ENCODE assay signal across 25 cellular contexts in genomic region chr9:4097490-4097889, GRCh38.
A peak's percentile ranks its signal among the peaks of the same experiment; 100 is the strongest.
DNase-seq lines count a peak whose midpoint lies in the region; ATAC-seq and TF ChIP-seq lines count a peak whose summit lies in the region.
"Had no signal": no experiment of that assay in that cellular context is flagged by ENCODE, and none has a peak within 500 bp of the region (broad histone marks: within the 10 kb centered on the region; RNA-seq: fewer than 3 reads in every experiment).

No MANE protein-coding gene starts in this region.

- H3K36me3 ChIP-seq in testis (ENCODE audit: low read depth, missing control alignments): no peaks in the 10 kb centered on the region
- H3K36me3 ChIP-seq: MG63, upper lobe of left lung had no signal

- TF ChIP-seq CTCF in fibroblast of the aortic adventitia (IDR thresholded peaks at IDR 0.05; ENCODE audit: insufficient read depth, low read length) (no peak), testis (IDR thresholded peaks at IDR 0.05) (no peak)
- no peak for TF ChIP-seq CTCF in activated CD8-positive, alpha-beta T cell treated with anti-CD3 and anti-CD28 coated beads for 36 hours (IDR thresholded peaks at IDR 0.05)

- H3K4me3 Mint-ChIP-seq in activated CD8-positive, alpha-beta T cell treated with anti-CD3 and anti-CD28 coated beads for 36 hours: no peak overlapping the region
- H3K4me3 Mint-ChIP-seq: activated CD4-positive, alpha-beta memory T cell treated with anti-CD3 and anti-CD28 coated beads, Interleukin-2, amount 10 ng/mL, durations not matched to agents 7 days and 5 days; activated naive CD8-positive, alpha-beta T cell; activated T-helper 17 cell treated with anti-CD3 and anti-CD28 coated beads, Interleukin-2, amount 50 U/mL, for 72 hours; CD4-positive, CD25-positive, alpha-beta regulatory T cell; nephron progenitor cell; stimulated activated effector memory CD8-positive, alpha-beta T cell treated with anti-CD3 and anti-CD28 coated beads, Interleukin-12 subunit alpha, Interleukin-12 subunit beta, amount 100 ng/mL, for 72 hours had no signal

- H3K4me1 ChIP-seq in testis: peaks cover 43% of the 10 kb centered on the region
- H3K4me1 ChIP-seq: parathyroid adenoma, upper lobe of left lung had no signal

- H3K36me3 Mint-ChIP-seq in activated CD8-positive, alpha-beta T cell treated with anti-CD3 and anti-CD28 coated beads for 36 hours (ENCODE audit: low read depth): no peaks in the 10 kb centered on the region
- H3K36me3 Mint-ChIP-seq: activated naive CD8-positive, alpha-beta T cell; CD4-positive, CD25-positive, alpha-beta regulatory T cell; stimulated activated effector memory CD8-positive, alpha-beta T cell treated with anti-CD3 and anti-CD28 coated beads, Interleukin-12 subunit alpha, Interleukin-12 subunit beta, amount 100 ng/mL, for 72 hours had no signal

- ATAC-seq in GM21723 (IDR thresholded peaks at IDR 0.05; ENCODE audit: unreplicated experiment) (no peak), HG02970 (IDR thresholded peaks at IDR 0.05; ENCODE audit: low FRiP score, unreplicated experiment) (no peak)
- no peak for ATAC-seq in activated CD8-positive, alpha-beta T cell treated with anti-CD3 and anti-CD28 coated beads for 36 hours
- ATAC-seq: activated T-helper 17 cell treated with anti-CD3 and anti-CD28 coated beads, Interleukin-2, amount 50 U/mL, for 72 hours; right cardiac atrium; stimulated activated effector memory CD8-positive, alpha-beta T cell treated with anti-CD3 and anti-CD28 coated beads, Interleukin-12 subunit alpha, Interleukin-12 subunit beta, amount 100 ng/mL, for 72 hours had no signal

- CTCF ChIA-PET in activated CD8-positive, alpha-beta T cell treated with anti-CD3 and anti-CD28 coated beads for 36 hours (lab: Charles Lee): interaction anchor here (1.4 kb wide), 1 partner anchor 20 kb away, joined by 5 read pairs; no protein-coding TSS in a partner anchor

- H3K4me3 ChIP-seq in fibroblast of the aortic adventitia (ENCODE audit: low read depth, low read length): no peak overlapping the region
- no peak overlapping the region for H3K4me3 ChIP-seq in testis
- H3K4me3 ChIP-seq: lung, MG63, upper lobe of left lung had no signal

- no peaks in the 10 kb centered on the region for H3K9me3 Mint-ChIP-seq in activated CD8-positive, alpha-beta T cell treated with anti-CD3 and anti-CD28 coated beads for 36 hours
- H3K9me3 Mint-ChIP-seq: activated CD4-positive, alpha-beta memory T cell treated with anti-CD3 and anti-CD28 coated beads, Interleukin-2, amount 10 ng/mL, durations not matched to agents 7 days and 5 days; activated T-helper 17 cell treated with anti-CD3 and anti-CD28 coated beads, Interleukin-2, amount 50 U/mL, for 72 hours; nephron progenitor cell; stimulated activated effector memory CD8-positive, alpha-beta T cell treated with anti-CD3 and anti-CD28 coated beads, Interleukin-12 subunit alpha, Interleukin-12 subunit beta, amount 100 ng/mL, for 72 hours had no signal

- H3K27ac Mint-ChIP-seq in activated CD8-positive, alpha-beta T cell treated with anti-CD3 and anti-CD28 coated beads for 36 hours: no peak overlapping the region
- H3K27ac Mint-ChIP-seq: activated CD4-positive, alpha-beta memory T cell treated with anti-CD3 and anti-CD28 coated beads, Interleukin-2, amount 10 ng/mL, durations not matched to agents 7 days and 5 days; activated naive CD8-positive, alpha-beta T cell; activated T-helper 17 cell treated with anti-CD3 and anti-CD28 coated beads, Interleukin-2, amount 50 U/mL, for 72 hours; CD4-positive, CD25-positive, alpha-beta regulatory T cell; nephron progenitor cell; stimulated activated effector memory CD8-positive, alpha-beta T cell treated with anti-CD3 and anti-CD28 coated beads, Interleukin-12 subunit alpha, Interleukin-12 subunit beta, amount 100 ng/mL, for 72 hours had no signal

- POLR2A ChIA-PET in activated CD8-positive, alpha-beta T cell treated with anti-CD3 and anti-CD28 coated beads for 36 hours (lab: Charles Lee): no interaction called here

- H3K27me3 ChIP-seq in testis: no peaks in the 10 kb centered on the region
- H3K27me3 ChIP-seq: MG63, upper lobe of left lung had no signal

- H3K9me3 ChIP-seq in testis: no peaks in the 10 kb centered on the region
- H3K9me3 ChIP-seq: MG63, upper lobe of left lung had no signal

- intact Hi-C loops in testis (cut with DNase I; ENCODE audit: low total_unique reads): no loop called here
- intact Hi-C loops in activated CD8-positive, alpha-beta T cell treated with anti-CD3 and anti-CD28 coated beads for 36 hours (cut with micrococcal nuclease): no loop called here

- peaks cover 9% of the 10 kb centered on the region for H3K27me3 Mint-ChIP-seq in activated CD8-positive, alpha-beta T cell treated with anti-CD3 and anti-CD28 coated beads for 36 hours
- H3K27me3 Mint-ChIP-seq: activated naive CD8-positive, alpha-beta T cell had no signal

- WGBS in testis, 2 donors: 46 to 67% methylated on average over 3 of the region's 3 CpGs

- DNase-seq in GM03348 (ENCODE audit: low spot score) (peak; percentile 13), amniotic epithelial cell (ENCODE audit: low read depth) (peak; percentile 88), fibroblast of the aortic adventitia (ENCODE audit: low read depth) (peak; percentile 73), testis (no peak)
- no peak for DNase-seq in activated CD8-positive, alpha-beta T cell treated with anti-CD3 and anti-CD28 coated beads for 36 hours
- DNase-seq: activated CD4-positive, alpha-beta memory T cell treated with anti-CD3 and anti-CD28 coated beads, Interleukin-2, amount 10 ng/mL, durations not matched to agents 7 days and 5 days; activated CD4-positive, CD25-positive, alpha-beta regulatory T cell treated with anti-CD3 and anti-CD28 coated beads, Interleukin-2, amount 50 U/mL, for 72 hours; CD4-positive, CD25-positive, alpha-beta regulatory T cell; effector CD4-positive, alpha-beta T cell; KBM-7; MG63; NCI-H446; NCI-H82; nephron progenitor cell; right cardiac atrium; RPMI8226; stimulated activated CD4-positive, alpha-beta T cell treated with anti-CD3 and anti-CD28 coated beads, Interleukin-4, amount 100 ng/mL, for 24 hours; upper lobe of left lung had no signal

- peak overlapping the region; percentile 69 to 81 for H3K27ac ChIP-seq in testis
- H3K27ac ChIP-seq: parathyroid adenoma had no signal

- no peak for TF ChIP-seq POLR2A in testis (IDR thresholded peaks at IDR 0.05)

- H3K4me1 Mint-ChIP-seq in activated CD8-positive, alpha-beta T cell treated with anti-CD3 and anti-CD28 coated beads for 36 hours (ENCODE audit: low read depth): peaks cover 7% of the 10 kb centered on the region
- H3K4me1 Mint-ChIP-seq: activated T-helper 17 cell treated with anti-CD3 and anti-CD28 coated beads, Interleukin-2, amount 50 U/mL, for 72 hours; CD4-positive, CD25-positive, alpha-beta regulatory T cell; stimulated activated effector memory CD8-positive, alpha-beta T cell treated with anti-CD3 and anti-CD28 coated beads, Interleukin-12 subunit alpha, Interleukin-12 subunit beta, amount 100 ng/mL, for 72 hours had no signal

Comparison
In these comparisons a context has a peak if more than half of its experiments do, and no peak if none do; other contexts are left out.
1. DNase-seq: peak in GM03348 (single experiment), amniotic epithelial cell (single experiment) and fibroblast of the aortic adventitia (single experiment); none in testis (single experiment) and activated CD8-positive, alpha-beta T cell treated with anti-CD3 and anti-CD28 coated beads for 36 hours (single experiment).